10 cellular contexts compared by ENCODE assay signal in the genomic region with DNA sequence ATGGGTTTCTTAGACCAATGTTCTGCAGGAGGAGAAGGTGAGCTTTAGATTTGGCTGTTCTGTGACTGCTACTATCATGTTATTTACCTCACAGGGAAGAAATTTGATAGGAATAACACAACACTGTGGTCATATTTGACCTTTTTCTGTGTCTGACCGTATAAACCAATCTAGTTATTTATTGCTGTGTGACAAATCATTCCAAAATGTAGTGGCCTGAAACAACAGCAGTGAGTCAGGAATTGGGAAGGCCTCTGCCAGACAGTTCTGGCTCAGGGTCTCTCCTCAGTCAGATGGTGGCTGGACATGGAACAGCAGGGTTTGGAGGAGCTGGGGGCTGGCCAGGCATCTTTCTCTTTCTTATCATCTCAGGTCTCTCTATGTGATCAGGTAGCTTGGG. TPM values are rescaled to one million over a fixed set of nuclear protein-coding genes. Genes with fewer than 3 reads are reported as not detected.
A peak's percentile ranks its signal among the peaks of the same experiment; 100 is the strongest.
DNase-seq lines count a peak whose midpoint lies in the region; ATAC-seq and TF ChIP-seq lines count a peak whose summit lies in the region.
"Had no signal": no experiment of that assay in that cellular context is flagged by ENCODE, and none has a peak within 500 bp of the region (broad histone marks: within the 10 kb centered on the region; RNA-seq: fewer than 3 reads in every experiment).

No MANE protein-coding gene starts in this region.

- no peak overlapping the region for H3K4me3 ChIP-seq in CD8-positive, alpha-beta memory T cell (ENCODE audit: low read length)

- no peaks in the 10 kb centered on the region for H3K9me3 Mint-ChIP-seq in CD8-positive, alpha-beta memory T cell
- H3K9me3 Mint-ChIP-seq in natural killer cell: peaks cover 0 to 4% of the 10 kb centered on the region in 2 donors

- H3K4me1 ChIP-seq in CD8-positive, alpha-beta memory T cell (ENCODE audit: insufficient read depth, low read length): peaks cover 96% of the 10 kb centered on the region

- ATAC-seq in natural killer cell: no peak
- ATAC-seq in HG02678 (IDR thresholded peaks at IDR 0.05; ENCODE audit: unreplicated experiment): no peak
- ATAC-seq in HG02973 (IDR thresholded peaks at IDR 0.05; ENCODE audit: unreplicated experiment): no peak

- H3K4me3 Mint-ChIP-seq in CD8-positive, alpha-beta memory T cell: peak overlapping the region in 6 of 7 donors; percentile 10 to 79 (median 52)
- H3K4me3 Mint-ChIP-seq in natural killer cell: peak overlapping the region; percentile 58

- no peaks in the 10 kb centered on the region for H3K27me3 ChIP-seq in CD8-positive, alpha-beta memory T cell (ENCODE audit: insufficient read depth, low read length, poor library complexity, severe bottlenecking)

- no peaks in the 10 kb centered on the region for H3K27me3 Mint-ChIP-seq in CD8-positive, alpha-beta memory T cell
- H3K27me3 Mint-ChIP-seq in natural killer cell (ENCODE audit: low read depth in 2 of 2): no peaks in the 10 kb centered on the region

- peaks cover 20 to 91% (median 40%) of the 10 kb centered on the region in 3 donors for H3K36me3 Mint-ChIP-seq in CD8-positive, alpha-beta memory T cell
- H3K36me3 Mint-ChIP-seq in natural killer cell: no peaks in the 10 kb centered on the region

- no peak for TF ChIP-seq CTCF in natural killer cell (IDR thresholded peaks at IDR 0.05)

- CTCF ChIA-PET in CD8-positive, alpha-beta memory T cell (lab: Charles Lee): interaction anchor here (1.2 to 5.2 kb wide), 3 partner anchors 14 to 89 kb away, joined by 3 to 46 read pairs (median 18); a partner anchor contains a TSS

- intact Hi-C loops in natural killer cell (cut with micrococcal nuclease): loop anchor here (5.0 kb wide), 1 partner anchor 35 kb away; a partner anchor contains a TSS

- H3K9me3 ChIP-seq in CD8-positive, alpha-beta memory T cell (ENCODE audit: low read length): no peaks in the 10 kb centered on the region

- H3K4me1 Mint-ChIP-seq in CD8-positive, alpha-beta memory T cell: peaks cover 93 to 100% (median 98%) of the 10 kb centered on the region in 3 donors
- H3K4me1 Mint-ChIP-seq in natural killer cell: peaks cover 93 to 95% of the 10 kb centered on the region in 2 donors

- H3K27ac Mint-ChIP-seq in CD8-positive, alpha-beta memory T cell: peak overlapping the region; percentile 60 to 98 (median 89)
- peak overlapping the region; percentile 89 to 93 for H3K27ac Mint-ChIP-seq in natural killer cell

- no peak overlapping the region for H3K27ac ChIP-seq in CD8-positive, alpha-beta memory T cell (ENCODE audit: low read depth, low read length)

- DNase-seq in CD8-positive, alpha-beta memory T cell: no peak
- DNase-seq in M059J (ENCODE audit: low read depth) (peak; percentile 98), astrocyte of the hippocampus (ENCODE audit: low read depth, low spot score) (peak; percentile 71), natural killer cell (no peak), cerebellar nuclear complex (lab: John Stamatoyannopoulos, UW) (no peak), midbrain (lab: John Stamatoyannopoulos, UW) (no peak)
- DNase-seq: aorta, glutamatergic neuron had no signal

- POLR2A ChIA-PET in CD8-positive, alpha-beta memory T cell (lab: Charles Lee): interaction anchor here (0.6 kb wide), 1 partner anchor 111 kb away, joined by 5 read pairs; no protein-coding TSS in a partner anchor

- H3K36me3 ChIP-seq in CD8-positive, alpha-beta memory T cell (ENCODE audit: insufficient read depth, low read length): peaks cover 29% of the 10 kb centered on the region

RNA-seq across cellular contexts. Expression of a gene that starts 33.0 kb away (rescaled TPM):
- 10 to 100 TPM; 54.4 to 58.2 TPM for total RNA-seq in CD8-positive, alpha-beta memory T cell
- polyA plus RNA-seq in CD8-positive, alpha-beta memory T cell: 427 TPM
- total RNA-seq in M059J (2014; rRNA removed; shearing (Covaris generic)): 18.6 and 22.9 TPM in 2 replicates
- 100 to 1,000 TPM; 234 to 312 (median 299) TPM for total RNA-seq in natural killer cell

Comparison
In these comparisons a context has a peak if more than half of its experiments do, and no peak if none do; other contexts are left out.
1. DNase-seq: peak in M059J (single experiment) and astrocyte of the hippocampus (single experiment); none in CD8-positive, alpha-beta memory T cell (0 of 5), natural killer cell (single experiment), cerebellar nuclear complex (0 of 2) and midbrain (single experiment).